In genomic region chr3:71579934-71580318, GRCh38 we compare ENCODE assay signal across 9 cellular contexts. TPM values are rescaled to one million over a fixed set of nuclear protein-coding genes. Genes with fewer than 3 reads are reported as not detected.
DNase-seq lines count a peak whose midpoint lies in the region; ATAC-seq and TF ChIP-seq lines count a peak whose summit lies in the region.
"Had no signal": no experiment of that assay in that cellular context is flagged by ENCODE, and none has a peak within 500 bp of the region (broad histone marks: within the 10 kb centered on the region; RNA-seq: fewer than 3 reads in every experiment).

No MANE protein-coding gene starts in this region.

- peak; percentile 69 for DNase-seq in Daoy (ENCODE audit: low read depth)
- DNase-seq in NCI-H146 treated with DMSO at 0.1 percent for 48 hours (lab: John Stamatoyannopoulos, UW; ENCODE audit: unreplicated experiment), result peak; percentile 56
- no peak for DNase-seq in breast epithelium (ENCODE audit: low spot score in 2 of 2)
- no peak for DNase-seq in neural crest cell (ENCODE audit: low read depth, low spot score)
- no peak for DNase-seq in sciatic nerve (ENCODE audit: low spot score)
- DNase-seq in effector memory CD4-positive, alpha-beta T cell, result no peak
- DNase-seq in cortex of kidney (lab: John Stamatoyannopoulos, UW), result no peak

- H3K27ac Mint-ChIP-seq in neural crest cell (ENCODE audit: unreplicated experiment), result no peak overlapping the region

- H3K4me3 Mint-ChIP-seq in neural crest cell, result peak overlapping the region; percentile 68

- TF ChIP-seq CTCF in breast epithelium (IDR thresholded peaks at IDR 0.05) (no peak), neural crest cell (conservative IDR thresholded peaks at IDR 0.05) (no peak)

- no peaks in the 10 kb centered on the region for H3K36me3 Mint-ChIP-seq in neural crest cell (ENCODE audit: low read depth)

- H3K27me3 Mint-ChIP-seq in neural crest cell (ENCODE audit: low read depth), result peaks cover 46% of the 10 kb centered on the region

- ATAC-seq in sciatic nerve (no peak), HG03095 (IDR thresholded peaks at IDR 0.05; ENCODE audit: unreplicated experiment) (no peak)

- H3K9me3 ChIP-seq in breast epithelium, result no peaks in the 10 kb centered on the region
- H3K9me3 ChIP-seq in effector memory CD4-positive, alpha-beta T cell (ENCODE audit: control insufficient read depth, low read length), result no peaks in the 10 kb centered on the region

- no peaks in the 10 kb centered on the region for H3K9me3 Mint-ChIP-seq in neural crest cell

- H3K4me1 Mint-ChIP-seq in neural crest cell, result peaks cover 22% of the 10 kb centered on the region

- intact Hi-C loops in breast epithelium (cut with DNase I; ENCODE audit: low total_unique reads), result loop anchor here (5.0 kb wide), 1 partner anchor 148 kb away; no protein-coding TSS in a partner anchor
- intact Hi-C loops in sciatic nerve (cut with DNase I), result no loop called here

- H3K36me3 ChIP-seq in breast epithelium, result no peaks in the 10 kb centered on the region
- no peaks in the 10 kb centered on the region for H3K36me3 ChIP-seq in effector memory CD4-positive, alpha-beta T cell (ENCODE audit: control insufficient read depth, insufficient read depth, low read length)

- H3K4me3 ChIP-seq in breast epithelium, result peak overlapping the region; percentile 9 to 73 (median 55)
- H3K4me3 ChIP-seq in effector memory CD4-positive, alpha-beta T cell (ENCODE audit: insufficient read depth, low read depth, low read length, poor library complexity, severe bottlenecking), result no peak overlapping the region

- no peaks in the 10 kb centered on the region for H3K27me3 ChIP-seq in breast epithelium
- H3K27me3 ChIP-seq in effector memory CD4-positive, alpha-beta T cell (replicated peaks; ENCODE audit: control insufficient read depth, insufficient read depth, low read length, poor library complexity, severe bottlenecking), result no peaks in the 10 kb centered on the region

- peak overlapping the region; percentile 78 to 99 for H3K27ac ChIP-seq in breast epithelium
- no peak overlapping the region for H3K27ac ChIP-seq in effector memory CD4-positive, alpha-beta T cell (ENCODE audit: insufficient read depth, low read length, poor library complexity, severe bottlenecking)
- H3K27ac ChIP-seq: KMS-11 had no signal

- no peaks in the 10 kb centered on the region for H3K4me1 ChIP-seq in breast epithelium
- H3K4me1 ChIP-seq in effector memory CD4-positive, alpha-beta T cell (ENCODE audit: control insufficient read depth, insufficient read depth, low read length, poor library complexity, severe bottlenecking), result peaks cover 6% of the 10 kb centered on the region

- no peak for TF ChIP-seq POLR2A in breast epithelium (IDR thresholded peaks at IDR 0.05)

RNA-seq across cellular contexts. Expression of gene FOXP1, which starts 3.6 kb away (rescaled TPM):
- total RNA-seq in Daoy (2014; rRNA removed; shearing (Covaris generic)), result 34.3 and 42.6 TPM in 2 replicates
- total RNA-seq in breast epithelium (100 to 1,000 TPM in 2 of 3 donors, 10 to 100 TPM in 1; 61.9 to 267 (median 146) TPM), neural crest cell (20.7 and 22.8 TPM in 2 replicates), sciatic nerve (137 TPM)

Comparison
In these comparisons a context has a peak if more than half of its experiments do, and no peak if none do; other contexts are left out.
1. DNase-seq: peak in Daoy (single experiment) and NCI-H146 treated with DMSO at 0.1 percent for 48 hours (single experiment); none in breast epithelium (0 of 2), neural crest cell (single experiment), sciatic nerve (single experiment), effector memory CD4-positive, alpha-beta T cell (0 of 3) and cortex of kidney (single experiment).